Comparison of ENCODE assay signal across 9 cellular contexts in genomic region chr13:22061806-22062391, GRCh38.
A peak's percentile ranks its signal among the peaks of the same experiment; 100 is the strongest.
DNase-seq lines count a peak whose midpoint lies in the region; ATAC-seq, FAIRE-seq and TF ChIP-seq lines count a peak whose summit lies in the region.
"Had no signal": no experiment of that assay in that cellular context is flagged by ENCODE, and none has a peak within 500 bp of the region (broad histone marks: within the 10 kb centered on the region; RNA-seq: fewer than 3 reads in every experiment).

No MANE protein-coding gene starts in this region.

- H3K36me3 ChIP-seq in esophagus muscularis mucosa = no peaks in the 10 kb centered on the region
- H3K36me3 ChIP-seq: SJCRH30 had no signal

- TF ChIP-seq POLR2A in esophagus muscularis mucosa (IDR thresholded peaks at IDR 0.05; ENCODE audit: low read depth) = no peak

- no peak for TF ChIP-seq CTCF in esophagus muscularis mucosa (IDR thresholded peaks at IDR 0.05)

- peak; percentile 87 for FAIRE-seq in GM18507 (lab: Jason Lieb, UNC)

- no peaks in the 10 kb centered on the region for H3K4me1 ChIP-seq in esophagus muscularis mucosa
- H3K4me1 ChIP-seq: SJCRH30 had no signal

- ATAC-seq in GM21423 (IDR thresholded peaks at IDR 0.05; ENCODE audit: unreplicated experiment) (peak; percentile 62), HG03457 (IDR thresholded peaks at IDR 0.05; ENCODE audit: unreplicated experiment) (peak; percentile 53)

- H3K9me3 ChIP-seq in esophagus muscularis mucosa = no peaks in the 10 kb centered on the region
- H3K9me3 ChIP-seq: SJCRH30 had no signal

- 69% methylated on average over 7 of the region's 7 CpGs for WGBS in esophagus muscularis mucosa

- TF ChIP-seq EP300 in esophagus muscularis mucosa (IDR thresholded peaks at IDR 0.05) = no peak

- peak; percentile 18 for DNase-seq in GM18507 (ENCODE audit: extremely low spot score, insufficient read length, low read depth)
- peak; percentile 87 for DNase-seq in esophagus muscularis mucosa (ENCODE audit: extremely low spot score)
- DNase-seq in NCI-H1092 treated with DMSO at 0.1 percent for 48 hours (lab: John Stamatoyannopoulos, UW) = no peak
- DNase-seq in NOMO-1 treated with DMSO at 0.1 percent for 48 hours (lab: John Stamatoyannopoulos, UW; ENCODE audit: unreplicated experiment) = no peak
- no peak for DNase-seq in DMS79 treated with DMSO at 0.1 percent for 48 hours (lab: John Stamatoyannopoulos, UW)
- no peak for DNase-seq in stimulated activated CD4-positive, alpha-beta T cell treated with anti-CD3 and anti-CD28 coated beads, Interleukin-4, amount 100 ng/mL, for 4 hours
- DNase-seq: SJCRH30 had no signal

- intact Hi-C loops in esophagus muscularis mucosa (cut with DNase I) = no loop called here

- H3K27me3 ChIP-seq in esophagus muscularis mucosa = no peaks in the 10 kb centered on the region
- H3K27me3 ChIP-seq: SJCRH30 had no signal

- no peak overlapping the region for H3K4me3 ChIP-seq in esophagus muscularis mucosa
- H3K4me3 ChIP-seq: SJCRH30 had no signal

- H3K27ac ChIP-seq in esophagus muscularis mucosa (replicated peaks in 1 of 4) = no peak overlapping the region
- H3K27ac ChIP-seq: SJCRH30 had no signal

Comparison
In these comparisons a context has a peak if more than half of its experiments do, and no peak if none do; other contexts are left out.
1. DNase-seq: peak in GM18507 (single experiment) and esophagus muscularis mucosa (single experiment); none in NCI-H1092 treated with DMSO at 0.1 percent for 48 hours (single experiment), NOMO-1 treated with DMSO at 0.1 percent for 48 hours (single experiment), DMS79 treated with DMSO at 0.1 percent for 48 hours (single experiment) and stimulated activated CD4-positive, alpha-beta T cell treated with anti-CD3 and anti-CD28 coated beads, Interleukin-4, amount 100 ng/mL, for 4 hours (0 of 2).